ENCODE assay signal across 1 cellular context in genomic region chr11:134738581-134738980, GRCh38.
TF ChIP-seq lines count a peak whose summit lies in the region.

No MANE protein-coding gene starts in this region.

TF ChIP-seq in GM23338, 12 proteins besides CTCF, POLR2A, EP300 and RAD21 (continued from another document):
- TF ChIP-seq ZNF462 (CRISPR knock-in tag; IDR thresholded peaks at IDR 0.05) (no peak), POLR2AphosphoS5 (IDR thresholded peaks at IDR 0.05; ENCODE audit: low read depth) (no peak), STAT1 (IDR thresholded peaks at IDR 0.05; ENCODE audit: unreplicated experiment) (no peak), ZNF114 (CRISPR knock-in tag; IDR thresholded peaks at IDR 0.05) (no peak)
TF ChIP-seq in GM23338: peak in this region for 0.
